Comparison of ENCODE assay signal across 17 cellular contexts in the genomic region with DNA sequence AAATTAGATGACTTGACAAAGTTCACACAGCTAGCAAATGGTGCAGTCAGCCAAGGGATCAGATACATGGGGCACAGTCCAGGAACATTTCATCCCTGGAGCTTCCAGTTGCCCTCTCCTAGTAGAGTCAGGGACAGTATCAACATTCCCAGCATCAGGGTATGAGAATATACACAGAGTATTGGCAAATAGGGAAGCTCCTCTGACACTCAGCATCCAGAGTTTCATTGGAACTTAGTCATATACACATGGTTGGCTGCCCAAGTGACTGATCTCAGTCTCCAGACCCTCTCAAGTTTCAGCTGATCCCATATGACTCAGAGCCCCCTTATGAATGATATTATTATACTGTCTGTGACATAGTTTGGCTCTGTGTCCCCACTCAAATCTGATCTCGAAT. TPM values are rescaled to one million over a fixed set of nuclear protein-coding genes. Genes with fewer than 3 reads are reported as not detected.
A peak's percentile ranks its signal among the peaks of the same experiment; 100 is the strongest.
DNase-seq lines count a peak whose midpoint lies in the region; ATAC-seq and TF ChIP-seq lines count a peak whose summit lies in the region.
"Had no signal": no experiment of that assay in that cellular context is flagged by ENCODE, and none has a peak within 500 bp of the region (broad histone marks: within the 10 kb centered on the region; RNA-seq: fewer than 3 reads in every experiment).

No MANE protein-coding gene starts in this region.

- H3K27me3 ChIP-seq in right atrium auricular region: no peaks in the 10 kb centered on the region
- H3K27me3 ChIP-seq: BLaER1 treated with 17β-estradiol and CSF1 and Interleukin-3, amounts not matched to agents 10 nM and 100 nM had no signal

- no peak overlapping the region for H3K27ac ChIP-seq in right atrium auricular region
- H3K27ac ChIP-seq: BLaER1 treated with 17β-estradiol and CSF1 and Interleukin-3, amounts not matched to agents 10 nM and 100 nM; HL-60 had no signal

- DNase-seq in Right ventricle myocardium inferior (ENCODE audit: missing footprints) (no peak), right atrium auricular region (ENCODE audit: low spot score) (no peak), epithelial cell of esophagus (ENCODE audit: low read depth) (peak; percentile 3), omental fat pad (ENCODE audit: low spot score) (no peak), H4 (ENCODE audit: low spot score) (no peak), HPDE6-E6E7 (ENCODE audit: extremely low spot score) (no peak), AML-193 (lab: John Stamatoyannopoulos, UW) (no peak)
- DNase-seq: 8988T; CD8-positive, alpha-beta T cell; HCEC 1CT; KBM-7 had no signal

- intact Hi-C loops in Right ventricle myocardium inferior (cut with DNase I): no loop called here

- ATAC-seq in Right ventricle myocardium inferior (peak; percentile 28), omental fat pad (ENCODE audit: low FRiP score) (peak; percentile 57), GM18873 (IDR thresholded peaks at IDR 0.05; ENCODE audit: low FRiP score, unreplicated experiment) (no peak)
- ATAC-seq: CD8-positive, alpha-beta T cell; HepG2 had no signal

- H3K36me3 ChIP-seq in right atrium auricular region: no peaks in the 10 kb centered on the region
- H3K36me3 ChIP-seq: BLaER1 treated with 17β-estradiol and CSF1 and Interleukin-3, amounts not matched to agents 10 nM and 100 nM had no signal

- no peak overlapping the region for H3K4me3 ChIP-seq in right atrium auricular region
- H3K4me3 ChIP-seq in epithelial cell of esophagus (ENCODE audit: low read length): no peak overlapping the region
- H3K4me3 ChIP-seq: BLaER1 treated with 17β-estradiol and CSF1 and Interleukin-3, amounts not matched to agents 10 nM and 100 nM had no signal

- H3K4me1 ChIP-seq in right atrium auricular region: no peaks in the 10 kb centered on the region
- H3K4me1 ChIP-seq: BLaER1 treated with 17β-estradiol and CSF1 and Interleukin-3, amounts not matched to agents 10 nM and 100 nM had no signal

- peaks cover 0 to 10% of the 10 kb centered on the region in 2 donors for H3K9me3 ChIP-seq in right atrium auricular region
- H3K9me3 ChIP-seq: BLaER1 treated with 17β-estradiol and CSF1 and Interleukin-3, amounts not matched to agents 10 nM and 100 nM had no signal

- no peak for TF ChIP-seq CTCF in right atrium auricular region (IDR thresholded peaks at IDR 0.05)
- no peak for TF ChIP-seq CTCF in epithelial cell of esophagus (IDR thresholded peaks at IDR 0.05; ENCODE audit: insufficient read depth, low read depth, low read length, missing control alignments)
- TF ChIP-seq CTCF in omental fat pad (IDR thresholded peaks at IDR 0.05): no peak

RNA-seq across cellular contexts. Expression of a gene that starts 13.7 kb away (rescaled TPM):
- total RNA-seq in Right ventricle myocardium inferior: 0.19 TPM
- 1 to 10 TPM in 1 of 2 donors, under 1 TPM in 1; 0.74 to 1.0 TPM for total RNA-seq in right atrium auricular region
- total RNA-seq in omental fat pad: 10 to 100 TPM in 1 of 4 donors, 1 to 10 TPM in 3; 1.3 to 14.3 (median 4.8) TPM
- total RNA-seq in H4 (2014; rRNA removed; shearing (Covaris generic)): 0.18 and 0.21 TPM in 2 replicates
- total RNA-seq: A673; B cell; CD8-positive, alpha-beta T cell; HepG2 had no signal
